21 cellular contexts compared by ENCODE assay signal in genomic region chr7:131358636-131359035, GRCh38. TPM values are rescaled to one million over a fixed set of nuclear protein-coding genes. Genes with fewer than 3 reads are reported as not detected.
DNase-seq lines count a peak whose midpoint lies in the region; ATAC-seq, FAIRE-seq and TF ChIP-seq lines count a peak whose summit lies in the region.
"Had no signal": no experiment of that assay in that cellular context is flagged by ENCODE, and none has a peak within 500 bp of the region (broad histone marks: within the 10 kb centered on the region; RNA-seq: fewer than 3 reads in every experiment).

No MANE protein-coding gene starts in this region.

- no peak overlapping the region for H3K27ac ChIP-seq in CD8-positive, alpha-beta memory T cell (ENCODE audit: low read depth, low read length)
- H3K27ac ChIP-seq in Peyer's patch = no peak overlapping the region
- H3K27ac ChIP-seq: esophagus muscularis mucosa, neural progenitor cell, thoracic aorta had no signal

- H3K36me3 ChIP-seq in CD8-positive, alpha-beta memory T cell (ENCODE audit: insufficient read depth, low read length) = no peaks in the 10 kb centered on the region
- H3K36me3 ChIP-seq in Peyer's patch = no peaks in the 10 kb centered on the region
- H3K36me3 ChIP-seq: esophagus muscularis mucosa, neural progenitor cell, thoracic aorta had no signal

- H3K4me1 Mint-ChIP-seq in CD8-positive, alpha-beta memory T cell = peaks cover 73 to 93% (median 88%) of the 10 kb centered on the region in 3 donors
- H3K4me1 Mint-ChIP-seq in T-cell (peaks cover 84 to 93% (median 85%) of the 10 kb centered on the region in 3 donors), memory B cell (peaks cover 42% of the 10 kb centered on the region)
- peaks cover 53% of the 10 kb centered on the region for H3K4me1 Mint-ChIP-seq in activated T-helper 1 cell treated with anti-CD3 and anti-CD28 coated beads, Interleukin-12 subunit alpha, Interleukin-12 subunit beta, Interleukin-2, Interleukin-4 antibody, amounts not matched to agents 30 ng/mL and 10 ng/mL and 1 ng/mL, durations not matched to agents 14 hours and 24 hours and 36 hours (ENCODE audit: low read depth)
- H3K4me1 Mint-ChIP-seq: neural progenitor cell had no signal

- peak overlapping the region in 2 of 8 donors; percentile 19 to 58 for H3K27ac Mint-ChIP-seq in CD8-positive, alpha-beta memory T cell
- H3K27ac Mint-ChIP-seq in T-cell = no peak overlapping the region
- no peak overlapping the region for H3K27ac Mint-ChIP-seq in memory B cell
- no peak overlapping the region for H3K27ac Mint-ChIP-seq in activated T-helper 1 cell treated with anti-CD3 and anti-CD28 coated beads, Interleukin-12 subunit alpha, Interleukin-12 subunit beta, Interleukin-2, Interleukin-4 antibody, amounts not matched to agents 30 ng/mL and 10 ng/mL and 1 ng/mL, durations not matched to agents 14 hours and 24 hours and 36 hours
- H3K27ac Mint-ChIP-seq: neural progenitor cell had no signal

- intact Hi-C loops in activated T-helper 1 cell treated with anti-CD3 and anti-CD28 coated beads, Interleukin-12 subunit alpha, Interleukin-12 subunit beta, Interleukin-2, Interleukin-4 antibody, amounts not matched to agents 30 ng/mL and 10 ng/mL and 1 ng/mL, durations not matched to agents 14 hours and 24 hours and 36 hours (cut with micrococcal nuclease) = no loop called here

- H3K4me3 Mint-ChIP-seq in CD8-positive, alpha-beta memory T cell = peak overlapping the region in 5 of 7 donors; percentile 10 to 40 (median 27)
- H3K4me3 Mint-ChIP-seq in T-cell (peak overlapping the region in 2 of 3 donors; percentile 6 to 38), memory B cell (no peak overlapping the region)
- H3K4me3 Mint-ChIP-seq in activated T-helper 1 cell treated with anti-CD3 and anti-CD28 coated beads, Interleukin-12 subunit alpha, Interleukin-12 subunit beta, Interleukin-2, Interleukin-4 antibody, amounts not matched to agents 30 ng/mL and 10 ng/mL and 1 ng/mL, durations not matched to agents 14 hours and 24 hours and 36 hours = no peak overlapping the region
- H3K4me3 Mint-ChIP-seq: neural progenitor cell had no signal

- TF ChIP-seq CTCF in Peyer's patch (IDR thresholded peaks at IDR 0.05) = no peak

- no peaks in the 10 kb centered on the region for H3K27me3 ChIP-seq in CD8-positive, alpha-beta memory T cell (ENCODE audit: insufficient read depth, low read length, poor library complexity, severe bottlenecking)
- H3K27me3 ChIP-seq in Peyer's patch = no peaks in the 10 kb centered on the region
- H3K27me3 ChIP-seq: esophagus muscularis mucosa, neural progenitor cell had no signal

- H3K9me3 ChIP-seq in CD8-positive, alpha-beta memory T cell (ENCODE audit: low read length) = no peaks in the 10 kb centered on the region
- no peaks in the 10 kb centered on the region for H3K9me3 ChIP-seq in Peyer's patch
- H3K9me3 ChIP-seq: esophagus muscularis mucosa, thoracic aorta had no signal

- peaks cover 45% of the 10 kb centered on the region for H3K4me1 ChIP-seq in CD8-positive, alpha-beta memory T cell (ENCODE audit: insufficient read depth, low read length)
- peaks cover 0 to 39% (median 2%) of the 10 kb centered on the region in 4 donors for H3K4me1 ChIP-seq in Peyer's patch

- no peaks in the 10 kb centered on the region for H3K36me3 Mint-ChIP-seq in CD8-positive, alpha-beta memory T cell
- H3K36me3 Mint-ChIP-seq in T-cell = peaks cover 6% of the 10 kb centered on the region
- peaks cover 2% of the 10 kb centered on the region for H3K36me3 Mint-ChIP-seq in memory B cell
- H3K36me3 Mint-ChIP-seq in activated T-helper 1 cell treated with anti-CD3 and anti-CD28 coated beads, Interleukin-12 subunit alpha, Interleukin-12 subunit beta, Interleukin-2, Interleukin-4 antibody, amounts not matched to agents 30 ng/mL and 10 ng/mL and 1 ng/mL, durations not matched to agents 14 hours and 24 hours and 36 hours (ENCODE audit: low read depth) = peaks cover 4% of the 10 kb centered on the region

- FAIRE-seq in A204.1 (lab: Jason Lieb, UNC) = peak; percentile 68
- FAIRE-seq: small intestine had no signal

- H3K9me3 Mint-ChIP-seq in CD8-positive, alpha-beta memory T cell = no peaks in the 10 kb centered on the region
- H3K9me3 Mint-ChIP-seq in T-cell (no peaks in the 10 kb centered on the region), memory B cell (no peaks in the 10 kb centered on the region)
- H3K9me3 Mint-ChIP-seq in activated T-helper 1 cell treated with anti-CD3 and anti-CD28 coated beads, Interleukin-12 subunit alpha, Interleukin-12 subunit beta, Interleukin-2, Interleukin-4 antibody, amounts not matched to agents 30 ng/mL and 10 ng/mL and 1 ng/mL, durations not matched to agents 14 hours and 24 hours and 36 hours = no peaks in the 10 kb centered on the region
- H3K9me3 Mint-ChIP-seq: central memory CD8-positive, alpha-beta T cell had no signal

- no peak for DNase-seq in CD8-positive, alpha-beta memory T cell
- DNase-seq in T-cell = no peak
- DNase-seq in memory B cell (ENCODE audit: low spot score in 2 of 2) = no peak
- no peak for DNase-seq in activated T-helper 1 cell treated with anti-CD3 and anti-CD28 coated beads, Interleukin-12 subunit alpha, Interleukin-12 subunit beta, Interleukin-2, Interleukin-4 antibody, amounts not matched to agents 30 ng/mL and 10 ng/mL and 1 ng/mL, durations not matched to agents 14 hours and 24 hours and 36 hours (ENCODE audit: low spot score)
- DNase-seq in NCI-H1436 (lab: John Stamatoyannopoulos, UW) = no peak
- DNase-seq in Peyer's patch = no peak
- DNase-seq: activated CD4-positive, CD25-positive, alpha-beta regulatory T cell; activated CD8-positive, alpha-beta memory T cell treated with anti-CD3 and anti-CD28 coated beads for 24 hours; activated effector memory CD4-positive, alpha-beta T cell treated with Interleukin-2 at 50 U/mL for 16 hours; COR-L47; left colon; NCI-H146; NCI-H2171 treated with DMSO at 0.1 percent for 48 hours; PC-3; small intestine had no signal

- ATAC-seq in T-cell (replicated peaks in 1 of 4) (no peak), memory B cell (ENCODE audit: low read depth) (peak; percentile 27), SK-N-SH treated with all-trans-retinoic acid at 6 μM for 48 hours (no peak)
- ATAC-seq: left colon, PC-3 had no signal

- POLR2A ChIA-PET in CD8-positive, alpha-beta memory T cell (lab: Charles Lee) = no interaction called here
- POLR2A ChIA-PET in T-cell (lab: Charles Lee) = interaction anchor here in 1 of 2 donors (0.6 kb wide), 1 partner anchor 85 kb away, joined by 3 read pairs; no protein-coding TSS in a partner anchor

- CTCF ChIA-PET in CD8-positive, alpha-beta memory T cell (lab: Charles Lee) = no interaction called here
- CTCF ChIA-PET in T-cell (lab: Charles Lee) = no interaction called here

- no peaks in the 10 kb centered on the region for H3K27me3 Mint-ChIP-seq in CD8-positive, alpha-beta memory T cell
- H3K27me3 Mint-ChIP-seq in T-cell (no peaks in the 10 kb centered on the region), memory B cell (no peaks in the 10 kb centered on the region)
- no peaks in the 10 kb centered on the region for H3K27me3 Mint-ChIP-seq in activated T-helper 1 cell treated with anti-CD3 and anti-CD28 coated beads, Interleukin-12 subunit alpha, Interleukin-12 subunit beta, Interleukin-2, Interleukin-4 antibody, amounts not matched to agents 30 ng/mL and 10 ng/mL and 1 ng/mL, durations not matched to agents 14 hours and 24 hours and 36 hours (ENCODE audit: insufficient read depth)
- H3K27me3 Mint-ChIP-seq: central memory CD8-positive, alpha-beta T cell had no signal

- no peak for TF ChIP-seq POLR2A in Peyer's patch (IDR thresholded peaks at IDR 0.05)

- no peak overlapping the region for H3K4me3 ChIP-seq in CD8-positive, alpha-beta memory T cell (ENCODE audit: low read length)
- no peak overlapping the region for H3K4me3 ChIP-seq in Peyer's patch
- H3K4me3 ChIP-seq: esophagus muscularis mucosa, neural progenitor cell, thoracic aorta had no signal

TF ChIP-seq in SK-N-SH treated with all-trans-retinoic acid at 6 μM for 48 hours, 23 proteins besides CTCF, POLR2A, EP300 and RAD21 (continues in another document):
- TF ChIP-seq ISL1 (CRISPR knock-in tag; IDR thresholded peaks at IDR 0.05) (no peak), ZNF8 (CRISPR knock-in tag; IDR thresholded peaks at IDR 0.05) (no peak), TSHZ2 (CRISPR knock-in tag; IDR thresholded peaks at IDR 0.05) (no peak), ZFP30 (CRISPR knock-in tag; IDR thresholded peaks at IDR 0.05) (no peak), CSDC2 (CRISPR knock-in tag; IDR thresholded peaks at IDR 0.05) (no peak), ZNF70 (CRISPR knock-in tag; IDR thresholded peaks at IDR 0.05) (no peak)

RNA-seq across cellular contexts. Expression of gene MKLN1, which starts 31.0 kb away (rescaled TPM):
- 10 to 100 TPM; 31.0 to 34.0 TPM for total RNA-seq in CD8-positive, alpha-beta memory T cell
- polyA plus RNA-seq in CD8-positive, alpha-beta memory T cell = 21.8 TPM
- total RNA-seq in T-cell = 10 to 100 TPM; 43.9 to 63.3 (median 46.5) TPM
- total RNA-seq in activated T-helper 1 cell treated with anti-CD3 and anti-CD28 coated beads, Interleukin-12 subunit alpha, Interleukin-12 subunit beta, Interleukin-2, Interleukin-4 antibody, amounts not matched to agents 30 ng/mL and 10 ng/mL and 1 ng/mL, durations not matched to agents 14 hours and 24 hours and 36 hours = 31.1 and 34.0 TPM in 2 replicates
- total RNA-seq in Peyer's patch = 10 to 100 TPM; 39.4 to 74.4 (median 53.2) TPM

Comparison
In these comparisons a context has a peak if more than half of its experiments do, and no peak if none do; other contexts are left out.
1. H3K4me3 Mint-ChIP-seq: peak in CD8-positive, alpha-beta memory T cell (5 of 7) and T-cell (2 of 3); none in memory B cell (single experiment) and activated T-helper 1 cell treated with anti-CD3 and anti-CD28 coated beads, Interleukin-12 subunit alpha, Interleukin-12 subunit beta, Interleukin-2, Interleukin-4 antibody, amounts not matched to agents 30 ng/mL and 10 ng/mL and 1 ng/mL, durations not matched to agents 14 hours and 24 hours and 36 hours (single experiment).